In the genomic region with DNA sequence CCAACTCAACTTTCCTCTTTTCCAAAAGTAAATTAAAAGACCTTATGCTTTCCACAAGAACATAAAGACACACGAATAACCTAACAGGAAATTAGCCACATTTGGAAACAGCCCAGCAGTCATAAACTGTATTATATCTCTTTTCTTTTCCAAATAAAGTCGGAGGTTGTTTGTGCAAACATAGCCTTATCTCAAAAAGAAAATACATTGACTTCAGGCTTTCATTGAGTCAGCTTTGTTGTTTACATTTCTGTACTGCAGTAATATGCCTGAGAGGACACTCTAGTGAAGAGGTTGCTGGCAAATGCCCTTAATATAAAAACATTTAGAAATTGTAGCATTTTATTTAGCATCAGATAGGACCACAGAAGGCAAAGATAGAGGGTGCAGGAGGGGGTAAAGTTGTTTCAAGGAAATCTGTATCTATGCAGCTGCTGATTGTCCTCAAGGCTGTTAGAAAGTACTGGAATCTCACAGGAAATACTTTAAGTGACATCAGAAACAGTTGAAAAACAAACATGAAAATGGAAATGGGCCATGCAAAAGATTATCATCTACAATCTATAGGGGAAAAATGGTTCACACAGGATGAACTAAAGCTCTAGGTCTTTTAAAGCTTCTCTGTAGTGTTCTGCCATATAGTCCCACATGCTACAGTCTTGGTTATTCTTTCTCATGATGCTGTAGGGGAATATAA, we compare ENCODE assay signal across 15 cellular contexts. TPM values are rescaled to one million over a fixed set of nuclear protein-coding genes. Genes with fewer than 3 reads are reported as not detected.
DNase-seq lines count a peak whose midpoint lies in the region; ATAC-seq and TF ChIP-seq lines count a peak whose summit lies in the region.
"Had no signal": no experiment of that assay in that cellular context is flagged by ENCODE, and none has a peak within 500 bp of the region (broad histone marks: within the 10 kb centered on the region; RNA-seq: fewer than 3 reads in every experiment).

No MANE protein-coding gene starts in this region.

- no peak overlapping the region for H2BK12ac ChIP-seq in neuronal stem cell (ENCODE audit: low read length)

- peak overlapping the region; percentile 52 for H3K4me2 ChIP-seq in hepatocyte
- H3K4me2 ChIP-seq in neuronal stem cell (ENCODE audit: insufficient read depth, low read length, poor library complexity, severe bottlenecking) = no peak overlapping the region

- H3K9me3 ChIP-seq in hepatocyte (ENCODE audit: low read depth) (no peaks in the 10 kb centered on the region), stomach (no peaks in the 10 kb centered on the region), neuronal stem cell (replicated peaks in 1 of 2; ENCODE audit: control insufficient read depth in 2 of 2, insufficient read depth in 1 of 2, low read depth in 1 of 2, low read length in 2 of 2) (no peaks in the 10 kb centered on the region)
- H3K9me3 ChIP-seq: lower lobe of right lung, tibial nerve had no signal

- no peaks in the 10 kb centered on the region for H3K9me2 ChIP-seq in hepatocyte (replicated peaks; ENCODE audit: insufficient read depth)

- H3K4me1 ChIP-seq in hepatocyte (ENCODE audit: insufficient read depth) (peaks cover 27% of the 10 kb centered on the region), stomach (peaks cover 13 to 24% (median 21%) of the 10 kb centered on the region in 4 donors), neuronal stem cell (ENCODE audit: control insufficient read depth in 2 of 2, insufficient read depth in 1 of 2, low read depth in 1 of 2, low read length in 2 of 2) (no peaks in the 10 kb centered on the region)

- H3K9ac ChIP-seq in neuronal stem cell (ENCODE audit: low read depth, low read length, poor library complexity) = no peak overlapping the region

- peak; percentile 6 for DNase-seq in DMS79 treated with DMSO at 0.1 percent for 48 hours (lab: John Stamatoyannopoulos, UW)
- DNase-seq in DMS79 (lab: John Stamatoyannopoulos, UW) = no peak
- peak; percentile 73 for DNase-seq in amniotic epithelial cell (ENCODE audit: low read depth)
- DNase-seq in hepatocyte (ENCODE audit: low spot score) = peak; percentile 34
- DNase-seq in stomach = no peak
- no peak for DNase-seq in neuronal stem cell (ENCODE audit: low spot score)
- DNase-seq: 8988T; activated CD4-positive, alpha-beta T cell treated with anti-CD3 and anti-CD28 coated beads for 48 hours; Karpas-422; lower lobe of right lung; stimulated activated CD4-positive, alpha-beta T cell treated with anti-CD3 and anti-CD28 coated beads, Interleukin-15, amount 100 ng/mL, for 24 hours; T-helper 1 cell had no signal

- TF ChIP-seq EP300 in stomach (IDR thresholded peaks at IDR 0.05) = no peak

- H3K27me3 ChIP-seq in hepatocyte (no peaks in the 10 kb centered on the region), stomach (no peaks in the 10 kb centered on the region), neuronal stem cell (ENCODE audit: control insufficient read depth in 3 of 3, insufficient read depth in 3 of 3, low read depth in 1 of 3, low read length in 3 of 3) (no peaks in the 10 kb centered on the region)
- H3K27me3 ChIP-seq: tibial nerve had no signal

- no peak overlapping the region for H4K91ac ChIP-seq in neuronal stem cell (ENCODE audit: low read depth, low read length, poor library complexity)

- no peak overlapping the region for H2AFZ ChIP-seq in hepatocyte
- H2AFZ ChIP-seq in neuronal stem cell (ENCODE audit: low read length) = no peak overlapping the region

- no peak overlapping the region for H2BK15ac ChIP-seq in neuronal stem cell (ENCODE audit: low read length)

- H3K18ac ChIP-seq in neuronal stem cell (ENCODE audit: low read length) = no peak overlapping the region

- no peak overlapping the region for H3K4me3 ChIP-seq in hepatocyte
- H3K4me3 ChIP-seq in stomach = no peak overlapping the region
- H3K4me3 ChIP-seq in neuronal stem cell (ENCODE audit: low read length in 2 of 2) = no peak overlapping the region
- H3K4me3 ChIP-seq: lower lobe of right lung, tibial nerve had no signal

- H3K36me3 ChIP-seq in hepatocyte (replicated peaks; ENCODE audit: insufficient read depth, low read depth) (no peaks in the 10 kb centered on the region), stomach (peaks cover 0 to 9% (median 3%) of the 10 kb centered on the region in 4 donors), neuronal stem cell (replicated peaks in 1 of 2; ENCODE audit: control insufficient read depth in 2 of 2, insufficient read depth in 2 of 2, low read length in 2 of 2) (no peaks in the 10 kb centered on the region)
- H3K36me3 ChIP-seq: lower lobe of right lung, tibial nerve had no signal

- no peak overlapping the region for H3K4ac ChIP-seq in neuronal stem cell (ENCODE audit: low read length)

- H3K79me1 ChIP-seq in neuronal stem cell (ENCODE audit: low read depth, low read length) = no peaks in the 10 kb centered on the region

- H4K20me1 ChIP-seq in hepatocyte (ENCODE audit: insufficient read depth, poor library complexity, severe bottlenecking) = no peaks in the 10 kb centered on the region

- H3K27ac ChIP-seq in hepatocyte (peak overlapping the region; percentile 66), stomach (peak overlapping the region in 3 of 5 donors; percentile 18 to 58 (median 47)), neuronal stem cell (replicated peaks; ENCODE audit: low read length) (no peak overlapping the region)
- H3K27ac ChIP-seq: lower lobe of right lung, tibial nerve had no signal

- ATAC-seq in HG03442 (IDR thresholded peaks at IDR 0.05; ENCODE audit: unreplicated experiment) (no peak), GM19351 (IDR thresholded peaks at IDR 0.05; ENCODE audit: unreplicated experiment) (no peak)

- WGBS in hepatocyte (ENCODE audit: low lambda C conversion rate, missing lambda C conversion rate) = 17% methylated on average over 2 of the region's 2 CpGs
- WGBS in stomach, 5 donors = 7 to 17% (median 9%) methylated on average over 2 of the region's 2 CpGs
- no CpG with 5 or more reads among the region's 2 CpGs for WGBS in neuronal stem cell (ENCODE audit: extremely low coverage in 2 of 2, insufficient read length in 2 of 2, insufficient replicate concordance in 1 of 2), 2 donors

- TF ChIP-seq CTCF in hepatocyte (IDR thresholded peaks at IDR 0.05; ENCODE audit: poor library complexity) (no peak), stomach (IDR thresholded peaks at IDR 0.05) (no peak)

- H3K14ac ChIP-seq in neuronal stem cell (ENCODE audit: low read length) = no peak overlapping the region

- peaks cover 53% of the 10 kb centered on the region for H3K79me2 ChIP-seq in hepatocyte

- intact Hi-C loops in stomach (cut with DNase I; ENCODE audit: low total_unique reads) = no loop called here

- no peak overlapping the region for H2AK5ac ChIP-seq in neuronal stem cell (ENCODE audit: low read depth, low read length)

- no peak overlapping the region for H2BK5ac ChIP-seq in neuronal stem cell (ENCODE audit: low read length)

- no peak overlapping the region for H4K8ac ChIP-seq in neuronal stem cell (ENCODE audit: low read depth, low read length)

- no peak overlapping the region for H3K23ac ChIP-seq in neuronal stem cell (ENCODE audit: low read depth, low read length, poor library complexity)

- H2BK120ac ChIP-seq in neuronal stem cell (ENCODE audit: low read depth, low read length) = no peak overlapping the region

- TF ChIP-seq POLR2A in stomach (IDR thresholded peaks at IDR 0.05) = no peak

RNA-seq across cellular contexts. Expression of a gene that starts 14.5 kb away (rescaled TPM):
- total RNA-seq in hepatocyte = 16.7 and 20.8 TPM in 2 replicates
- polyA plus RNA-seq in hepatocyte = 7.3 and 8.4 TPM in 2 replicates
- 10 to 100 TPM; 11.6 to 30.9 (median 16.1) TPM for total RNA-seq in stomach
- 1 to 10 TPM; 5.4 to 8.3 (median 6.3) TPM for polyA plus RNA-seq in stomach
- 0.14 TPM for polyA plus RNA-seq in neuronal stem cell (2013, experiment 1 of 2)
- 0.17 TPM for polyA plus RNA-seq in neuronal stem cell (2013, experiment 2 of 2)

Comparison
In these comparisons a context has a peak if more than half of its experiments do, and no peak if none do; other contexts are left out.
1. DNase-seq: peak in DMS79 treated with DMSO at 0.1 percent for 48 hours (single experiment), amniotic epithelial cell (single experiment) and hepatocyte (single experiment); none in DMS79 (single experiment), stomach (single experiment) and neuronal stem cell (single experiment).